ENCODE assay signal across 14 cellular contexts in genomic region chr15:70669006-70669602, GRCh38.
A peak's percentile ranks its signal among the peaks of the same experiment; 100 is the strongest.
DNase-seq lines count a peak whose midpoint lies in the region; ATAC-seq and TF ChIP-seq lines count a peak whose summit lies in the region.
"Had no signal": no experiment of that assay in that cellular context is flagged by ENCODE, and none has a peak within 500 bp of the region (broad histone marks: within the 10 kb centered on the region; RNA-seq: fewer than 3 reads in every experiment).

No MANE protein-coding gene starts in this region.

- ATAC-seq in GM19035 (IDR thresholded peaks at IDR 0.05; ENCODE audit: unreplicated experiment) (peak; percentile 79), HG02571 (IDR thresholded peaks at IDR 0.05; ENCODE audit: unreplicated experiment) (peak; percentile 89), HG03442 (IDR thresholded peaks at IDR 0.05; ENCODE audit: unreplicated experiment) (peak; percentile 82), upper lobe of left lung (ENCODE audit: low FRiP score in 2 of 2) (no peak)
- ATAC-seq: activated T-cell treated with anti-CD3 and anti-CD28 coated beads, Interleukin-2, amount 50 U/mL, for 4 hours had no signal

- H3K36me3 ChIP-seq in osteoblast (ENCODE audit: insufficient read depth, low read length) (peaks cover 83% of the 10 kb centered on the region), upper lobe of left lung (peaks cover 0 to 23% (median 9%) of the 10 kb centered on the region in 4 donors)

- 78 to 82% methylated on average over 4 of the region's 4 CpGs for WGBS in upper lobe of left lung, 2 donors

- H3K9me3 ChIP-seq in osteoblast (ENCODE audit: low read depth, low read length): no peaks in the 10 kb centered on the region
- no peaks in the 10 kb centered on the region for H3K9me3 ChIP-seq in upper lobe of left lung
- H3K9me3 ChIP-seq: heart left ventricle had no signal

- H3K27me3 ChIP-seq in osteoblast (ENCODE audit: insufficient read depth, low read length) (no peaks in the 10 kb centered on the region), upper lobe of left lung (no peaks in the 10 kb centered on the region)
- H3K27me3 ChIP-seq: heart left ventricle had no signal

- no peak overlapping the region for H2AFZ ChIP-seq in osteoblast (ENCODE audit: low read length)
- H2AFZ ChIP-seq: parathyroid adenoma had no signal

- H3K27ac ChIP-seq in osteoblast (ENCODE audit: low read depth, low read length) (no peak overlapping the region), upper lobe of left lung (no peak overlapping the region)
- H3K27ac ChIP-seq: parathyroid adenoma had no signal

- H3K4me2 ChIP-seq in osteoblast (ENCODE audit: insufficient read depth, low read length): no peak overlapping the region

- H3K4me3 ChIP-seq in osteoblast (ENCODE audit: insufficient read depth, low read length) (no peak overlapping the region), upper lobe of left lung (no peak overlapping the region), foreskin fibroblast (ENCODE audit: low read depth in 1 of 2, low read length in 2 of 2) (no peak overlapping the region)
- H3K4me3 ChIP-seq: heart left ventricle, lung had no signal

- TF ChIP-seq CTCF in osteoblast (IDR thresholded peaks at IDR 0.05; ENCODE audit: extremely low read depth, low read depth, low read length) (no peak), upper lobe of left lung (IDR thresholded peaks at IDR 0.05) (no peak), foreskin fibroblast (IDR thresholded peaks at IDR 0.05; ENCODE audit: low read depth, low read length) (no peak)

- H3K4me1 ChIP-seq in osteoblast (ENCODE audit: insufficient read depth, low read length) (peaks cover 3% of the 10 kb centered on the region), upper lobe of left lung (peaks cover 15 to 33% (median 18%) of the 10 kb centered on the region in 4 donors)
- H3K4me1 ChIP-seq: parathyroid adenoma had no signal

- H4K20me1 ChIP-seq in osteoblast (ENCODE audit: insufficient read depth, low read length): peaks cover 6% of the 10 kb centered on the region

- H3K79me2 ChIP-seq in osteoblast (ENCODE audit: insufficient read depth, low read length): peaks cover 14% of the 10 kb centered on the region
- H3K79me2 ChIP-seq: parathyroid adenoma had no signal

- DNase-seq in osteoblast (ENCODE audit: insufficient read length, low spot score, missing footprints) (peak; percentile 8), upper lobe of left lung (no peak), foreskin fibroblast (no peak), medulla oblongata (ENCODE audit: extremely low spot score) (no peak)
- DNase-seq: activated T-cell treated with anti-CD3 and anti-CD28 coated beads, Interleukin-2, amount 50 U/mL, for 4 hours; COR-L47; NCI-H345; stimulated activated naive CD4-positive, alpha-beta T cell had no signal

- TF ChIP-seq EP300 in upper lobe of left lung (IDR thresholded peaks at IDR 0.05): no peak

- no peak for TF ChIP-seq POLR2A in upper lobe of left lung (IDR thresholded peaks at IDR 0.05)

Comparison
In these comparisons a context has a peak if more than half of its experiments do, and no peak if none do; other contexts are left out.
1. ATAC-seq: peak in GM19035 (single experiment), HG02571 (single experiment) and HG03442 (single experiment); none in upper lobe of left lung (0 of 2).